Comparison of ENCODE assay signal across 8 cellular contexts in genomic region chr5:96657068-96657467, GRCh38. TPM values are rescaled to one million over a fixed set of nuclear protein-coding genes. Genes with fewer than 3 reads are reported as not detected.
DNase-seq lines count a peak whose midpoint lies in the region; ATAC-seq and TF ChIP-seq lines count a peak whose summit lies in the region.

No MANE protein-coding gene starts in this region.

- no peaks in the 10 kb centered on the region for H3K9me3 Mint-ChIP-seq in T-cell

- H3K27me3 Mint-ChIP-seq in T-cell = peaks cover 10 to 13% of the 10 kb centered on the region in 2 donors

- no peak overlapping the region for H3K4me3 ChIP-seq in choroid plexus epithelial cell (ENCODE audit: low read depth, low read length)

- no peaks in the 10 kb centered on the region for H3K36me3 Mint-ChIP-seq in T-cell

- DNase-seq in CD1c-positive myeloid dendritic cell (ENCODE audit: extremely low spot score) = peak; percentile 87
- peak in 26 of 34 experiments; percentile 0 to 46 (median 18) for DNase-seq in T-cell
- DNase-seq in choroid plexus epithelial cell (ENCODE audit: low read depth) = peak; percentile 92
- peak; percentile 33 to 45 for DNase-seq in stimulated activated CD4-positive, alpha-beta T cell treated with anti-CD3 and anti-CD28 coated beads, Interleukin-2, amount 100 ng/mL, for 24 hours
- DNase-seq in retina = no peak
- DNase-seq in NAMALWA (ENCODE audit: low spot score) = no peak

- TF ChIP-seq CTCF in choroid plexus epithelial cell (conservative IDR thresholded peaks at IDR 0.05; ENCODE audit: low read depth, low read length) = no peak

- H3K27ac Mint-ChIP-seq in T-cell = peak overlapping the region; percentile 49 to 51

- peak overlapping the region in 2 of 3 donors; percentile 22 to 28 for H3K4me3 Mint-ChIP-seq in T-cell

- POLR2A ChIA-PET in T-cell (lab: Charles Lee) = interaction anchor here in 1 of 2 donors (0.6 kb wide), 1 partner anchor 48 kb away, joined by 3 read pairs; no protein-coding TSS in a partner anchor

- peak; percentile 73 for ATAC-seq in GM19395 (IDR thresholded peaks at IDR 0.05; ENCODE audit: unreplicated experiment)
- ATAC-seq in HG03342 (IDR thresholded peaks at IDR 0.05; ENCODE audit: unreplicated experiment) = peak; percentile 69
- peak in 2 of 4 experiments; percentile 13 to 51 for ATAC-seq in T-cell (replicated peaks in 1 of 4)

- CTCF ChIA-PET in T-cell (lab: Charles Lee) = no interaction called here

- peaks cover 19 to 61% (median 46%) of the 10 kb centered on the region in 3 donors for H3K4me1 Mint-ChIP-seq in T-cell

RNA-seq across cellular contexts. Expression of gene CAST, which starts 5.1 kb away (rescaled TPM):
- 100 to 1,000 TPM; 166 to 238 (median 191) TPM for total RNA-seq in T-cell

Comparison
In these comparisons a context has a peak if more than half of its experiments do, and no peak if none do; other contexts are left out.
1. DNase-seq: peak in CD1c-positive myeloid dendritic cell (single experiment), T-cell (26 of 34), choroid plexus epithelial cell (single experiment) and stimulated activated CD4-positive, alpha-beta T cell treated with anti-CD3 and anti-CD28 coated beads, Interleukin-2, amount 100 ng/mL, for 24 hours (2 of 2); none in retina (single experiment) and NAMALWA (single experiment).